Comparison of ENCODE assay signal across 16 cellular contexts in genomic region chr5:168298949-168299348, GRCh38. TPM values are rescaled to one million over a fixed set of nuclear protein-coding genes. Genes with fewer than 3 reads are reported as not detected.
DNase-seq lines count a peak whose midpoint lies in the region; ATAC-seq, FAIRE-seq and TF ChIP-seq lines count a peak whose summit lies in the region.
"Had no signal": no experiment of that assay in that cellular context is flagged by ENCODE, and none has a peak within 500 bp of the region (broad histone marks: within the 10 kb centered on the region; RNA-seq: fewer than 3 reads in every experiment).

No MANE protein-coding gene starts in this region.

- CTCF ChIA-PET in A549 (lab: Yijun Ruan, JAX): interaction anchor here (0.7 to 6.4 kb wide), 3 partner anchors 8 to 17 kb away, joined by 3 to 53 read pairs (median 5); no protein-coding TSS in a partner anchor
- CTCF ChIA-PET in PC-9 (lab: Charles Lee): interaction anchor here (1.2 kb wide), 1 partner anchor 29 kb away, joined by 3 read pairs; no protein-coding TSS in a partner anchor
- CTCF ChIA-PET in activated CD4-positive, alpha-beta T cell treated with anti-CD3 and anti-CD28 coated beads for 36 hours (lab: Charles Lee): no interaction called here
- CTCF ChIA-PET in CD8-positive, alpha-beta memory T cell (lab: Charles Lee): no interaction called here

- H3K27ac ChIP-seq in A549: peak overlapping the region; percentile 91 to 92
- H3K27ac ChIP-seq in PC-9: 0 out of 2 replicates have a peak overlapping the region, but pooled peaks have one; percentile 8
- peak overlapping the region; percentile 14 for H3K27ac ChIP-seq in caudate nucleus (ENCODE audit: low read depth, low read length)
- H3K27ac ChIP-seq in trophoblast cell (ENCODE audit: low read depth, low read length): no peak overlapping the region
- no peak overlapping the region for H3K27ac ChIP-seq in CD8-positive, alpha-beta memory T cell (ENCODE audit: low read depth, low read length)
- no peak overlapping the region for H3K27ac ChIP-seq in small intestine (ENCODE audit: low read depth in 1 of 2, low read length in 1 of 2)
- H3K27ac ChIP-seq: BLaER1 treated with 17β-estradiol and CSF1 and Interleukin-3, amounts not matched to agents 10 nM and 100 nM; HL-60 had no signal

- no peak overlapping the region for H4K91ac ChIP-seq in trophoblast cell (ENCODE audit: low read depth, low read length)

- H4K8ac ChIP-seq in trophoblast cell (ENCODE audit: low read depth, low read length): no peak overlapping the region

- no TSS peak for BruUV-seq in PC-9 (replicated peaks; lab: Mats Ljungman, UMichigan)

- peaks cover 8% of the 10 kb centered on the region for H3K79me1 ChIP-seq in trophoblast cell (ENCODE audit: low read length)

- H3K4me1 ChIP-seq in A549 (peaks cover 98% of the 10 kb centered on the region), PC-9 (replicated peaks; ENCODE audit: insufficient read depth) (peaks cover 85% of the 10 kb centered on the region), trophoblast cell (ENCODE audit: control insufficient read depth in 1 of 2, insufficient read depth in 2 of 2, low read length in 2 of 2) (peaks cover 22 to 25% of the 10 kb centered on the region in 2 experiments), small intestine (ENCODE audit: control insufficient read depth in 2 of 2, insufficient read depth in 1 of 2, low read depth in 1 of 2, low read length in 1 of 2) (peaks cover 0 to 8% of the 10 kb centered on the region in 2 donors)
- H3K4me1 ChIP-seq in CD8-positive, alpha-beta memory T cell (ENCODE audit: insufficient read depth, low read length): no peaks in the 10 kb centered on the region

- no peak for ATAC-seq in A549
- ATAC-seq in activated CD4-positive, alpha-beta T cell treated with anti-CD3 and anti-CD28 coated beads for 36 hours: no peak
- ATAC-seq: GM23338 had no signal

- no peak overlapping the region for H3K23ac ChIP-seq in trophoblast cell (ENCODE audit: low read length)

- FAIRE-seq in A549 (lab: Jason Lieb, UNC) (no peak), small intestine (lab: Jason Lieb, UNC) (no peak)
- FAIRE-seq: GM12892 had no signal

- H4K12ac ChIP-seq in trophoblast cell (ENCODE audit: low read depth, low read length): no peak overlapping the region

- no peak overlapping the region for H3K4me3 ChIP-seq in A549
- no peak overlapping the region for H3K4me3 ChIP-seq in PC-9
- no peak overlapping the region for H3K4me3 ChIP-seq in trophoblast cell (ENCODE audit: low read depth, low read length)
- no peak overlapping the region for H3K4me3 ChIP-seq in CD8-positive, alpha-beta memory T cell (ENCODE audit: low read length)
- no peak overlapping the region for H3K4me3 ChIP-seq in small intestine (ENCODE audit: low read depth in 1 of 2, low read length in 2 of 2)
- H3K4me3 ChIP-seq: BLaER1 treated with 17β-estradiol and CSF1 and Interleukin-3, amounts not matched to agents 10 nM and 100 nM; GM23338; HAP-1 had no signal

- H2BK120ac ChIP-seq in trophoblast cell (ENCODE audit: insufficient read depth, low read length, poor library complexity): no peak overlapping the region

- TF ChIP-seq POLR2A in A549 (IDR thresholded peaks at IDR 0.05; ENCODE audit: low read length): no peak

- H3K9me2 ChIP-seq in PC-9 (ENCODE audit: insufficient read depth): no peaks in the 10 kb centered on the region

- no peak for TF ChIP-seq RAD21 in A549 (conservative IDR thresholded peaks at IDR 0.05 in 1 of 2, IDR thresholded peaks at IDR 0.05 in 1 of 2)

- no peak overlapping the region for H3K4me3 Mint-ChIP-seq in activated CD4-positive, alpha-beta T cell treated with anti-CD3 and anti-CD28 coated beads for 36 hours
- H3K4me3 Mint-ChIP-seq in CD8-positive, alpha-beta memory T cell: no peak overlapping the region
- H3K4me3 Mint-ChIP-seq: CD4-positive, CD25-positive, alpha-beta regulatory T cell; GM23338 had no signal

- H3K27me3 Mint-ChIP-seq in activated CD4-positive, alpha-beta T cell treated with anti-CD3 and anti-CD28 coated beads for 36 hours: peaks cover 6% of the 10 kb centered on the region
- H3K27me3 Mint-ChIP-seq in CD8-positive, alpha-beta memory T cell: peaks cover 8 to 23% of the 10 kb centered on the region in 2 donors

- no peaks in the 10 kb centered on the region for H3K36me3 Mint-ChIP-seq in activated CD4-positive, alpha-beta T cell treated with anti-CD3 and anti-CD28 coated beads for 36 hours (ENCODE audit: low read depth)
- H3K36me3 Mint-ChIP-seq in CD8-positive, alpha-beta memory T cell: no peaks in the 10 kb centered on the region
- H3K36me3 Mint-ChIP-seq: CD4-positive, CD25-positive, alpha-beta regulatory T cell had no signal

- H3K36me3 ChIP-seq in PC-9 (ENCODE audit: low read depth) (peaks cover 24% of the 10 kb centered on the region), trophoblast cell (ENCODE audit: control insufficient read depth in 1 of 2, insufficient read depth in 2 of 2, low read length in 2 of 2) (no peaks in the 10 kb centered on the region), small intestine (ENCODE audit: control insufficient read depth in 2 of 2, insufficient read depth in 2 of 2, low read length in 2 of 2) (no peaks in the 10 kb centered on the region)
- no peaks in the 10 kb centered on the region for H3K36me3 ChIP-seq in CD8-positive, alpha-beta memory T cell (ENCODE audit: insufficient read depth, low read length)
- H3K36me3 ChIP-seq: BLaER1 treated with 17β-estradiol and CSF1 and Interleukin-3, amounts not matched to agents 10 nM and 100 nM; HAP-1 had no signal

- H3K9me3 ChIP-seq in A549 (no peaks in the 10 kb centered on the region), PC-9 (ENCODE audit: insufficient read depth, low read depth) (no peaks in the 10 kb centered on the region), trophoblast cell (ENCODE audit: insufficient read depth, low read depth, low read length) (no peaks in the 10 kb centered on the region), small intestine (ENCODE audit: control insufficient read depth, low read depth) (no peaks in the 10 kb centered on the region)
- no peaks in the 10 kb centered on the region for H3K9me3 ChIP-seq in CD8-positive, alpha-beta memory T cell (ENCODE audit: low read length)
- H3K9me3 ChIP-seq: BLaER1 treated with 17β-estradiol and CSF1 and Interleukin-3, amounts not matched to agents 10 nM and 100 nM; HAP-1 had no signal

- POLR2A ChIA-PET in A549 (lab: Yijun Ruan, JAX): no interaction called here
- POLR2A ChIA-PET in PC-9 (lab: Charles Lee; ENCODE audit: unreplicated experiment): no interaction called here
- POLR2A ChIA-PET in activated CD4-positive, alpha-beta T cell treated with anti-CD3 and anti-CD28 coated beads for 36 hours (lab: Charles Lee): no interaction called here
- POLR2A ChIA-PET in CD8-positive, alpha-beta memory T cell (lab: Charles Lee): no interaction called here

- H3K14ac ChIP-seq in trophoblast cell (ENCODE audit: low read length): no peak overlapping the region

- H2BK12ac ChIP-seq in trophoblast cell (ENCODE audit: low read length): no peak overlapping the region

- no peak overlapping the region for H3K18ac ChIP-seq in trophoblast cell (ENCODE audit: low read length)

- H4K20me1 ChIP-seq in PC-9 (ENCODE audit: insufficient read depth): peaks cover 24% of the 10 kb centered on the region

- no peak overlapping the region for H2BK5ac ChIP-seq in trophoblast cell (ENCODE audit: low read depth, low read length, poor library complexity)

- H3K4ac ChIP-seq in trophoblast cell (ENCODE audit: low read depth, low read length): peak overlapping the region; percentile 16

- H3K9ac ChIP-seq in trophoblast cell (ENCODE audit: low read length): no peak overlapping the region
- H3K9ac ChIP-seq: BLaER1 treated with 17β-estradiol and CSF1 and Interleukin-3, amounts not matched to agents 10 nM and 100 nM had no signal

- H3K9me3 Mint-ChIP-seq in activated CD4-positive, alpha-beta T cell treated with anti-CD3 and anti-CD28 coated beads for 36 hours (ENCODE audit: low read depth): no peaks in the 10 kb centered on the region
- no peaks in the 10 kb centered on the region for H3K9me3 Mint-ChIP-seq in CD8-positive, alpha-beta memory T cell
- H3K9me3 Mint-ChIP-seq: GM23338 had no signal

- DNase-seq in A549 (ENCODE audit: low read depth in 1 of 2, low spot score in 1 of 2) (no peak), PC-9 (no peak), caudate nucleus (lab: John Stamatoyannopoulos, UW) (no peak), trophoblast cell (no peak), small intestine (no peak), NCI-H1694 (lab: John Stamatoyannopoulos, UW) (no peak)
- DNase-seq in activated CD4-positive, alpha-beta T cell treated with anti-CD3 and anti-CD28 coated beads for 36 hours: no peak
- no peak for DNase-seq in CD8-positive, alpha-beta memory T cell
- DNase-seq: ACHN; CD4-positive, CD25-positive, alpha-beta regulatory T cell; GDM1 had no signal

- intact Hi-C loops in PC-9 (cut with micrococcal nuclease; ENCODE audit: unreplicated experiment): no loop called here
- intact Hi-C loops in activated CD4-positive, alpha-beta T cell treated with anti-CD3 and anti-CD28 coated beads for 36 hours (cut with DNase I, micrococcal nuclease): no loop called here

- H2AFZ ChIP-seq in PC-9 (no peak overlapping the region), trophoblast cell (ENCODE audit: insufficient read depth, low read length, poor library complexity) (no peak overlapping the region)
- H2AFZ ChIP-seq: GM23338 had no signal

- peaks cover 39% of the 10 kb centered on the region for H3F3A ChIP-seq in PC-9 (ENCODE audit: insufficient read depth, low read depth)

- TF ChIP-seq CTCF in A549 (IDR thresholded peaks at IDR 0.05) (no peak), PC-9 (conservative IDR thresholded peaks at IDR 0.05) (no peak)

- TF ChIP-seq EP300 in A549 (IDR thresholded peaks at IDR 0.05): no peak

- H3K27ac Mint-ChIP-seq in activated CD4-positive, alpha-beta T cell treated with anti-CD3 and anti-CD28 coated beads for 36 hours: no peak overlapping the region
- H3K27ac Mint-ChIP-seq in CD8-positive, alpha-beta memory T cell: no peak overlapping the region
- H3K27ac Mint-ChIP-seq: CD4-positive, CD25-positive, alpha-beta regulatory T cell; GM23338 had no signal

- no peaks in the 10 kb centered on the region for H3K4me1 Mint-ChIP-seq in activated CD4-positive, alpha-beta T cell treated with anti-CD3 and anti-CD28 coated beads for 36 hours
- no peaks in the 10 kb centered on the region for H3K4me1 Mint-ChIP-seq in CD8-positive, alpha-beta memory T cell
- H3K4me1 Mint-ChIP-seq: CD4-positive, CD25-positive, alpha-beta regulatory T cell had no signal

- no peaks in the 10 kb centered on the region for H3K27me3 ChIP-seq in PC-9 (ENCODE audit: insufficient read depth, low read depth)
- H3K27me3 ChIP-seq in trophoblast cell (ENCODE audit: insufficient read depth, low read length): no peaks in the 10 kb centered on the region
- H3K27me3 ChIP-seq in CD8-positive, alpha-beta memory T cell (ENCODE audit: insufficient read depth, low read length, poor library complexity, severe bottlenecking): peaks cover 10% of the 10 kb centered on the region
- H3K27me3 ChIP-seq in small intestine (ENCODE audit: control insufficient read depth in 2 of 2, insufficient read depth in 2 of 2, low read length in 2 of 2): peaks cover 0 to 4% of the 10 kb centered on the region in 2 donors
- H3K27me3 ChIP-seq: BLaER1 treated with 17β-estradiol and CSF1 and Interleukin-3, amounts not matched to agents 10 nM and 100 nM had no signal

- H3K79me2 ChIP-seq in PC-9 (ENCODE audit: low read depth) (peaks cover 95% of the 10 kb centered on the region), trophoblast cell (ENCODE audit: control insufficient read depth, insufficient read depth, low read length, poor library complexity) (peaks cover 3% of the 10 kb centered on the region)

- H3K4me2 ChIP-seq in A549 (peak overlapping the region; percentile 74), PC-9 (no peak overlapping the region), trophoblast cell (ENCODE audit: low read length) (no peak overlapping the region)
- H3K4me2 ChIP-seq: BLaER1 treated with 17β-estradiol and CSF1 and Interleukin-3, amounts not matched to agents 10 nM and 100 nM had no signal

- no peak overlapping the region for H2AK5ac ChIP-seq in trophoblast cell (ENCODE audit: low read length)

- WGBS in A549 (ENCODE audit: missing lambda C conversion rate): 93% methylated on average over 7 of the region's 7 CpGs
- no CpG with 5 or more reads among the region's 7 CpGs for WGBS in trophoblast cell (ENCODE audit: extremely low coverage, insufficient coverage, insufficient read length)
- 90 to 98% (median 94%) methylated on average over 7 of the region's 7 CpGs for WGBS in small intestine, 3 donors

RNA-seq across cellular contexts. Expression of gene WWC1, which starts 7.5 kb away (rescaled TPM):
- 75.0 and 98.1 TPM in 2 replicates for polyA plus RNA-seq in A549 (2011; rRNA removed)
- 52.9 and 53.5 TPM in 2 replicates for polyA plus RNA-seq in A549 (2012; cell fraction: cytosol; rRNA removed)
- polyA plus RNA-seq in A549 (2012; cell fraction: nucleus; rRNA removed): 45.0 and 53.1 TPM in 2 replicates
- 88.5 to 113 TPM (median 92.2 TPM) in 3 replicates for polyA plus RNA-seq in A549 (2017; fragmentation: RNase III; extraction: RNeasy Plus Mini Kit Qiagen cat#74134 plus additional on column Dnase treatment)
- 107 and 125 TPM in 2 replicates for polyA minus RNA-seq in A549 (2011; rRNA and poly(A)+ RNA removed)
- 79.5 and 97.7 TPM in 2 replicates for total RNA-seq in PC-9 (2021)
- 48.1 and 48.6 TPM in 2 replicates for polyA plus RNA-seq in trophoblast cell (2013)
- total RNA-seq in activated CD4-positive, alpha-beta T cell treated with anti-CD3 and anti-CD28 coated beads for 36 hours: 1 to 10 TPM; 2.1 to 2.2 TPM
- 1 to 10 TPM in 1 of 2 experiments, under 1 TPM in 1; 0.77 to 1.8 TPM for total RNA-seq in CD8-positive, alpha-beta memory T cell
- polyA plus RNA-seq in CD8-positive, alpha-beta memory T cell: 0.52 TPM
- polyA plus RNA-seq in small intestine: 10 to 100 TPM; 22.8 to 65.1 (median 49.6) TPM

Comparison
In these comparisons a context has a peak if more than half of its experiments do, and no peak if none do; other contexts are left out.
1. H3K27ac ChIP-seq: peak in A549 (2 of 2), PC-9 (single experiment) and caudate nucleus (single experiment); none in trophoblast cell (single experiment), CD8-positive, alpha-beta memory T cell (single experiment) and small intestine (0 of 2).
2. RNA of gene WWC1, which starts 7.5 kb away (total RNA-seq): 79.5 to 97.7 TPM in PC-9; 2.1 to 2.2 TPM in activated CD4-positive, alpha-beta T cell treated with anti-CD3 and anti-CD28 coated beads for 36 hours and 0.77 to 1.8 TPM in CD8-positive, alpha-beta memory T cell; every median in the first group is over 10 times any median in the second.
3. CTCF ChIA-PET loops: an anchor here in A549 (0.7 to 6.4 kb wide) and PC-9 (1.2 kb wide); none called in activated CD4-positive, alpha-beta T cell treated with anti-CD3 and anti-CD28 coated beads for 36 hours and CD8-positive, alpha-beta memory T cell.